Comparison of ENCODE assay signal across 14 cellular contexts in the genomic region with DNA sequence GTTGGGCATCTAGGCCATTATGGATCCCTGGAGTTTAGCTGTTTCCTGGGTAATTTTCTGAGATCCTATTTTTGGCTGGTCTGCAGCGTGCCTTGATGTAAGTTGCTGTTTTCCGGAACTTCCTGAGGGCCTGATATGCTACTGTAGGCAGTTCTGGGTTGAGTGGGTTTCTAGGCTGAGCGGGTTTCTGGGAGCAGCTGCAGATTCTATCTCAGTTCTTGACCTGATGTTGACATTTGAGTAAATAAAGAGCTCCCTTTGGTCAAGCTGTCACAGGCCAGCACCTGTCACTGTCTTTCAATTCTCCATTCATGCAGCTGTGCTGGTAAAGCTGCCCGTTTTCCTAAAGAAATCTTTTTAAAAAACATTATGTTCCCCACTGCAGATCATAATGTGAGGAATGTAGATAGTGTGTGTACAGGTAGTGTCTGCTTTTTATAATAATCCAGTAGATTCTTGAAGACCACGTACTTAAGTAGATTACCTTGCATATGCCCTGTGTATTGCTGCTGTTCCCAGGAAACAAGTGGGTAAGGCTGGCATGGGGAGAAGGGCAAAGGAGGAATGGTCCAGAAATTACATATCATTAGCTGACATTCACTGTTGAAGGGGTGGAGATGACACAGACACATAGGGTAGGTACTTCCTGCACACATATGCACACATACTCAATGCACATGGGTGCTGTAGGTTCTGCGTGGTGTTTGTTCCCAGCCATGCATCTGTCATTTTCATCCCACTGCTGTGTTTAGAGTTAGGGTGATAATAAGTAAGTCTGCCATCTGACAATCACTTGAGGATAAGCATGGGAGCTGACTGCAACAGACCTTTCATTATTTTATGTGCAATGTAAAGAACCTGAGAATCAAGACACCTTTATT. TPM values are rescaled to one million over a fixed set of nuclear protein-coding genes. Genes with fewer than 3 reads are reported as not detected.
A peak's percentile ranks its signal among the peaks of the same experiment; 100 is the strongest.
DNase-seq lines count a peak whose midpoint lies in the region; ATAC-seq and TF ChIP-seq lines count a peak whose summit lies in the region.
"Had no signal": no experiment of that assay in that cellular context is flagged by ENCODE, and none has a peak within 500 bp of the region (broad histone marks: within the 10 kb centered on the region; RNA-seq: fewer than 3 reads in every experiment).

No MANE protein-coding gene starts in this region.

- no peak for ATAC-seq in activated T-cell treated with anti-CD3 and anti-CD28 coated beads, Interleukin-2, amount 50 U/mL, for 72 hours (replicated peaks in 1 of 2)
- no peak for ATAC-seq in activated T-helper 17 cell treated with anti-CD3 and anti-CD28 coated beads, Interleukin-2, amount 50 U/mL, for 72 hours (replicated peaks)
- peak; percentile 91 to 95 for ATAC-seq in gastrocnemius medialis

- DNase-seq in activated T-cell treated with anti-CD3 and anti-CD28 coated beads, Interleukin-2, amount 50 U/mL, for 72 hours, result no peak
- no peak for DNase-seq in activated T-cell treated with anti-CD3 and anti-CD28 coated beads for 4 hours
- peak; percentile 53 for DNase-seq in NCI-H146 (lab: John Stamatoyannopoulos, UW)
- DNase-seq in gastrocnemius medialis, result peak; percentile 46 to 63
- DNase-seq in thyroid gland, result no peak
- DNase-seq in WERI-Rb-1, result no peak
- no peak for DNase-seq in NCI-H774 (lab: John Stamatoyannopoulos, UW)
- DNase-seq: cerebellar nuclear complex; stimulated activated CD4-positive, alpha-beta T cell treated with anti-CD3 and anti-CD28 coated beads, Interleukin-1b, Interleukin-23, amount 100 ng/mL, for 48 hours had no signal

- peaks cover 34 to 72% of the 10 kb centered on the region in 2 donors for H3K36me3 Mint-ChIP-seq in activated T-cell treated with anti-CD3 and anti-CD28 coated beads, Interleukin-2, amount 50 U/mL, for 72 hours (ENCODE audit: insufficient read depth in 2 of 2)
- H3K36me3 Mint-ChIP-seq in activated T-helper 17 cell treated with anti-CD3 and anti-CD28 coated beads, Interleukin-2, amount 50 U/mL, for 72 hours (ENCODE audit: low read depth), result peaks cover 100% of the 10 kb centered on the region

- TF ChIP-seq POLR2A in gastrocnemius medialis (IDR thresholded peaks at IDR 0.05) (no peak), thyroid gland (IDR thresholded peaks at IDR 0.05) (no peak)

- no peaks in the 10 kb centered on the region for H3K9me3 ChIP-seq in gastrocnemius medialis
- no peaks in the 10 kb centered on the region for H3K9me3 ChIP-seq in thyroid gland
- no peaks in the 10 kb centered on the region for H3K9me3 ChIP-seq in WERI-Rb-1 (ENCODE audit: severe bottlenecking)

- peaks cover 94% of the 10 kb centered on the region for H3K4me1 Mint-ChIP-seq in activated T-cell treated with anti-CD3 and anti-CD28 coated beads, Interleukin-2, amount 50 U/mL, for 72 hours (ENCODE audit: low read depth)
- peaks cover 75% of the 10 kb centered on the region for H3K4me1 Mint-ChIP-seq in activated T-helper 17 cell treated with anti-CD3 and anti-CD28 coated beads, Interleukin-2, amount 50 U/mL, for 72 hours

- peak overlapping the region in 3 of 4 donors; percentile 65 to 77 (median 70) for H3K27ac ChIP-seq in gastrocnemius medialis
- no peak overlapping the region for H3K27ac ChIP-seq in thyroid gland
- H3K27ac ChIP-seq in WERI-Rb-1, result no peak overlapping the region

- no peak for TF ChIP-seq CTCF in gastrocnemius medialis (IDR thresholded peaks at IDR 0.05 in 4 of 5, conservative IDR thresholded peaks at IDR 0.05 in 1 of 5)
- no peak for TF ChIP-seq CTCF in thyroid gland (IDR thresholded peaks at IDR 0.05)
- no peak for TF ChIP-seq CTCF in WERI-Rb-1 (IDR thresholded peaks at IDR 0.05; ENCODE audit: low read depth, low read length)

- peaks cover 0 to 2% of the 10 kb centered on the region in 2 donors for H3K9me3 Mint-ChIP-seq in activated T-cell treated with anti-CD3 and anti-CD28 coated beads, Interleukin-2, amount 50 U/mL, for 72 hours
- peaks cover 5% of the 10 kb centered on the region for H3K9me3 Mint-ChIP-seq in activated T-helper 17 cell treated with anti-CD3 and anti-CD28 coated beads, Interleukin-2, amount 50 U/mL, for 72 hours

- 72 to 85% methylated on average over 6 of the region's 6 CpGs for WGBS in thyroid gland, 2 donors

- peaks cover 9 to 38% of the 10 kb centered on the region in 2 donors for H3K4me1 ChIP-seq in gastrocnemius medialis
- no peaks in the 10 kb centered on the region for H3K4me1 ChIP-seq in thyroid gland

- H3K4me3 Mint-ChIP-seq in activated T-cell treated with anti-CD3 and anti-CD28 coated beads, Interleukin-2, amount 50 U/mL, for 72 hours, result peak overlapping the region; percentile 38 to 73
- peak overlapping the region; percentile 70 for H3K4me3 Mint-ChIP-seq in activated T-helper 17 cell treated with anti-CD3 and anti-CD28 coated beads, Interleukin-2, amount 50 U/mL, for 72 hours

- peak overlapping the region; percentile 99 for H3K27ac Mint-ChIP-seq in activated T-cell treated with anti-CD3 and anti-CD28 coated beads, Interleukin-2, amount 50 U/mL, for 72 hours
- H3K27ac Mint-ChIP-seq in activated T-helper 17 cell treated with anti-CD3 and anti-CD28 coated beads, Interleukin-2, amount 50 U/mL, for 72 hours, result peak overlapping the region; percentile 98

- in situ Hi-C loops in gastrocnemius medialis (cut with MboI; ENCODE audit: low sequenced_read_pairs in 4 of 4), result no loop called here

- no peaks in the 10 kb centered on the region for H3K27me3 Mint-ChIP-seq in activated T-cell treated with anti-CD3 and anti-CD28 coated beads, Interleukin-2, amount 50 U/mL, for 72 hours (ENCODE audit: low read depth)
- H3K27me3 Mint-ChIP-seq in activated T-helper 17 cell treated with anti-CD3 and anti-CD28 coated beads, Interleukin-2, amount 50 U/mL, for 72 hours, result no peaks in the 10 kb centered on the region

- intact Hi-C loops in gastrocnemius medialis (cut with DNase I; ENCODE audit: low total_unique reads), result no loop called here
- intact Hi-C loops in thyroid gland (cut with DNase I), result no loop called here

- H3K27me3 ChIP-seq in gastrocnemius medialis, result no peaks in the 10 kb centered on the region
- H3K27me3 ChIP-seq in thyroid gland, result no peaks in the 10 kb centered on the region
- H3K27me3 ChIP-seq in WERI-Rb-1 (ENCODE audit: insufficient read depth, low read depth, severe bottlenecking), result no peaks in the 10 kb centered on the region

- H3K36me3 ChIP-seq in gastrocnemius medialis (no peaks in the 10 kb centered on the region), thyroid gland (no peaks in the 10 kb centered on the region), WERI-Rb-1 (no peaks in the 10 kb centered on the region)

- H3K4me3 ChIP-seq in gastrocnemius medialis (peak overlapping the region in 1 of 4 donors; percentile 10), thyroid gland (replicated peaks in 1 of 3) (no peak overlapping the region), WERI-Rb-1 (ENCODE audit: low read depth, low read length) (no peak overlapping the region)
- H3K4me3 ChIP-seq: lung had no signal

RNA-seq across cellular contexts. Expression of gene CD28, which starts 25.9 kb away (rescaled TPM):
- total RNA-seq in activated T-cell treated with anti-CD3 and anti-CD28 coated beads, Interleukin-2, amount 50 U/mL, for 72 hours, result 100 to 1,000 TPM; 177 to 206 TPM
- total RNA-seq in activated T-helper 17 cell treated with anti-CD3 and anti-CD28 coated beads, Interleukin-2, amount 50 U/mL, for 72 hours, result 100 to 1,000 TPM; 242 to 382 TPM
- total RNA-seq in gastrocnemius medialis (under 1 TPM in 3 of 4 donors, not detected in 1; 0.07 to 0.31 (median 0.09) TPM), thyroid gland (1 to 10 TPM in 1 of 4 donors, under 1 TPM in 3; 0.20 to 1.3 (median 0.51) TPM)
- total RNA-seq: Daoy, M059J, NCI-H460 had no signal

Comparison
In these comparisons a context has a peak if more than half of its experiments do, and no peak if none do; other contexts are left out.
1. ATAC-seq: peak in gastrocnemius medialis (2 of 2); none in activated T-cell treated with anti-CD3 and anti-CD28 coated beads, Interleukin-2, amount 50 U/mL, for 72 hours (0 of 2) and activated T-helper 17 cell treated with anti-CD3 and anti-CD28 coated beads, Interleukin-2, amount 50 U/mL, for 72 hours (single experiment).
2. DNase-seq: peak in NCI-H146 (single experiment) and gastrocnemius medialis (2 of 2); none in activated T-cell treated with anti-CD3 and anti-CD28 coated beads, Interleukin-2, amount 50 U/mL, for 72 hours (0 of 2), activated T-cell treated with anti-CD3 and anti-CD28 coated beads for 4 hours (single experiment), thyroid gland (0 of 2), WERI-Rb-1 (single experiment) and NCI-H774 (single experiment).
3. H3K27ac ChIP-seq: peak in gastrocnemius medialis (3 of 4); none in thyroid gland (0 of 3) and WERI-Rb-1 (single experiment).
4. RNA of gene CD28, which starts 25.9 kb away (total RNA-seq): 242 to 382 TPM in activated T-helper 17 cell treated with anti-CD3 and anti-CD28 coated beads, Interleukin-2, amount 50 U/mL, for 72 hours and 177 to 206 TPM in activated T-cell treated with anti-CD3 and anti-CD28 coated beads, Interleukin-2, amount 50 U/mL, for 72 hours; 0.20 to 1.3 TPM in thyroid gland and 0.07 to 0.31 TPM in gastrocnemius medialis; every median in the first group is over 10 times any median in the second.